1 cellular context compared by ENCODE assay signal in genomic region chr5:180810210-180811011, GRCh38.
TF ChIP-seq lines count a peak whose summit lies in the region.

No MANE protein-coding gene starts in this region.

TF ChIP-seq in HepG2, 621 proteins besides CTCF, POLR2A, EP300 and RAD21 (continued from another document and continues in another):
- TF ChIP-seq, protein P1, sequence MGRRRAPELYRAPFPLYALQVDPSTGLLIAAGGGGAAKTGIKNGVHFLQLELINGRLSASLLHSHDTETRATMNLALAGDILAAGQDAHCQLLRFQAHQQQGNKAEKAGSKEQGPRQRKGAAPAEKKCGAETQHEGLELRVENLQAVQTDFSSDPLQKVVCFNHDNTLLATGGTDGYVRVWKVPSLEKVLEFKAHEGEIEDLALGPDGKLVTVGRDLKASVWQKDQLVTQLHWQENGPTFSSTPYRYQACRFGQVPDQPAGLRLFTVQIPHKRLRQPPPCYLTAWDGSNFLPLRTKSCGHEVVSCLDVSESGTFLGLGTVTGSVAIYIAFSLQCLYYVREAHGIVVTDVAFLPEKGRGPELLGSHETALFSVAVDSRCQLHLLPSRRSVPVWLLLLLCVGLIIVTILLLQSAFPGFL (CRISPR knock-in tag; IDR thresholded peaks at IDR 0.05) = no peak
- 0 out of 2 replicates have a peak, but pooled peaks have one; percentile 53 for TF ChIP-seq ZNF589 (CRISPR knock-in tag; conservative IDR thresholded peaks at IDR 0.05)
- TF ChIP-seq, protein P2, sequence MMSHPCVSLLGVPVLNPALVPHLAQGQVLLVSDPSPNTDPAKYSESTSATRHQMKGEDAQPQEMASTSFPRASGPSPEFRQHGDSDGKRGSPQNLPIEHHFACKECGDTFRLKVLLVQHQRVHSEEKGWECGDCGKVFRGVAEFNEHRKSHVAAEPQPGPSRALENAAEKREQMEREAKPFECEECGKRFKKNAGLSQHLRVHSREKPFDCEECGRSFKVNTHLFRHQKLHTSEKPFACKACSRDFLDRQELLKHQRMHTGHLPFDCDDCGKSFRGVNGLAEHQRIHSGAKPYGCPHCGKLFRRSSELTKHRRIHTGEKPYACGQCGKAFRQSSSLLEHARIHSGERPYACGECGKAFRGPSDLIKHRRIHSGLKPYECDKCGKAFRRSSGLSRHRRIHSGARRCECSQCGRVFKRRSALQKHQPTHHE (CRISPR knock-in tag; IDR thresholded peaks at IDR 0.05; ENCODE audit: borderline replicate concordance) = peak; percentile 41; the same call in 1 of the 2 replicates
- TF ChIP-seq MIER2 (CRISPR knock-in tag; IDR thresholded peaks at IDR 0.05) = 0 out of 2 replicates have a peak, but pooled peaks have one; percentile 30
- TF ChIP-seq NPAS2 (CRISPR knock-in tag; IDR thresholded peaks at IDR 0.05; ENCODE audit: borderline replicate concordance) = no peak
- TF ChIP-seq, protein P3, sequence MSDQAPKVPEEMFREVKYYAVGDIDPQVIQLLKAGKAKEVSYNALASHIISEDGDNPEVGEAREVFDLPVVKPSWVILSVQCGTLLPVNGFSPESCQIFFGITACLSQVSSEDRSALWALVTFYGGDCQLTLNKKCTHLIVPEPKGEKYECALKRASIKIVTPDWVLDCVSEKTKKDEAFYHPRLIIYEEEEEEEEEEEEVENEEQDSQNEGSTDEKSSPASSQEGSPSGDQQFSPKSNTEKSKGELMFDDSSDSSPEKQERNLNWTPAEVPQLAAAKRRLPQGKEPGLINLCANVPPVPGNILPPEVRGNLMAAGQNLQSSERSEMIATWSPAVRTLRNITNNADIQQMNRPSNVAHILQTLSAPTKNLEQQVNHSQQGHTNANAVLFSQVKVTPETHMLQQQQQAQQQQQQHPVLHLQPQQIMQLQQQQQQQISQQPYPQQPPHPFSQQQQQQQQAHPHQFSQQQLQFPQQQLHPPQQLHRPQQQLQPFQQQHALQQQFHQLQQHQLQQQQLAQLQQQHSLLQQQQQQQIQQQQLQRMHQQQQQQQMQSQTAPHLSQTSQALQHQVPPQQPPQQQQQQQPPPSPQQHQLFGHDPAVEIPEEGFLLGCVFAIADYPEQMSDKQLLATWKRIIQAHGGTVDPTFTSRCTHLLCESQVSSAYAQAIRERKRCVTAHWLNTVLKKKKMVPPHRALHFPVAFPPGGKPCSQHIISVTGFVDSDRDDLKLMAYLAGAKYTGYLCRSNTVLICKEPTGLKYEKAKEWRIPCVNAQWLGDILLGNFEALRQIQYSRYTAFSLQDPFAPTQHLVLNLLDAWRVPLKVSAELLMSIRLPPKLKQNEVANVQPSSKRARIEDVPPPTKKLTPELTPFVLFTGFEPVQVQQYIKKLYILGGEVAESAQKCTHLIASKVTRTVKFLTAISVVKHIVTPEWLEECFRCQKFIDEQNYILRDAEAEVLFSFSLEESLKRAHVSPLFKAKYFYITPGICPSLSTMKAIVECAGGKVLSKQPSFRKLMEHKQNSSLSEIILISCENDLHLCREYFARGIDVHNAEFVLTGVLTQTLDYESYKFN (CRISPR knock-in tag; conservative IDR thresholded peaks at IDR 0.05) = peak; percentile 65
- no peak; the same call in 1 of the 2 replicates for TF ChIP-seq TGIF2 (CRISPR knock-in tag; IDR thresholded peaks at IDR 0.05)
- TF ChIP-seq, protein P4, sequence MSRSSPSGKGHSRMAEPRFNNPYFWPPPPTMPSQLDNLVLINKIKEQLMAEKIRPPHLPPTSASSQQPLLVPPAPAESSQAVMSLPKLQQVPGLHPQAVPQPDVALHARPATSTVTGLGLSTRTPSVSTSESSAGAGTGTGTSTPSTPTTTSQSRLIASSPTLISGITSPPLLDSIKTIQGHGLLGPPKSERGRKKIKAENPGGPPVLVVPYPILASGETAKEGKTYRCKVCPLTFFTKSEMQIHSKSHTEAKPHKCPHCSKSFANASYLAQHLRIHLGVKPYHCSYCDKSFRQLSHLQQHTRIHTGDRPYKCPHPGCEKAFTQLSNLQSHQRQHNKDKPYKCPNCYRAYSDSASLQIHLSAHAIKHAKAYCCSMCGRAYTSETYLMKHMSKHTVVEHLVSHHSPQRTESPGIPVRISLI (CRISPR knock-in tag; IDR thresholded peaks at IDR 0.05; ENCODE audit: borderline replicate concordance) = peak; percentile 44; the same call in 1 of the 2 replicates
- TF ChIP-seq KLF12 (CRISPR knock-in tag; IDR thresholded peaks at IDR 0.05; ENCODE audit: borderline replicate concordance) = no peak
- TF ChIP-seq GZF1 (CRISPR knock-in tag; IDR thresholded peaks at IDR 0.05) = peak; percentile 78
- TF ChIP-seq SKI (IDR thresholded peaks at IDR 0.05; ENCODE audit: partially characterized antibody) = no peak
- TF ChIP-seq DZIP1 (CRISPR knock-in tag; IDR thresholded peaks at IDR 0.05) = no peak
- TF ChIP-seq, protein P5, sequence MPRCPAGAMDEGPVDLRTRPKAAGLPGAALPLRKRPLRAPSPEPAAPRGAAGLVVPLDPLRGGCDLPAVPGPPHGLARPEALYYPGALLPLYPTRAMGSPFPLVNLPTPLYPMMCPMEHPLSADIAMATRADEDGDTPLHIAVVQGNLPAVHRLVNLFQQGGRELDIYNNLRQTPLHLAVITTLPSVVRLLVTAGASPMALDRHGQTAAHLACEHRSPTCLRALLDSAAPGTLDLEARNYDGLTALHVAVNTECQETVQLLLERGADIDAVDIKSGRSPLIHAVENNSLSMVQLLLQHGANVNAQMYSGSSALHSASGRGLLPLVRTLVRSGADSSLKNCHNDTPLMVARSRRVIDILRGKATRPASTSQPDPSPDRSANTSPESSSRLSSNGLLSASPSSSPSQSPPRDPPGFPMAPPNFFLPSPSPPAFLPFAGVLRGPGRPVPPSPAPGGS (CRISPR knock-in tag; IDR thresholded peaks at IDR 0.05) = no peak; the same call in none of the 2 replicates
- 0 out of 2 replicates have a peak, but pooled peaks have one; percentile 25 for TF ChIP-seq ZNF629 (CRISPR knock-in tag; conservative IDR thresholded peaks at IDR 0.05)
- TF ChIP-seq ZNF597 (CRISPR knock-in tag; IDR thresholded peaks at IDR 0.05) = no peak
- no peak for TF ChIP-seq ZKSCAN1 (IDR thresholded peaks at IDR 0.05; ENCODE audit: low read length)
- peak; percentile 85; the same call in 1 of the 2 replicates for TF ChIP-seq ZNF816 (CRISPR knock-in tag; IDR thresholded peaks at IDR 0.05; ENCODE audit: borderline replicate concordance)
- TF ChIP-seq MZF1 (CRISPR knock-in tag; IDR thresholded peaks at IDR 0.05; ENCODE audit: borderline replicate concordance) = no peak
- no peak for TF ChIP-seq ZNF251 (CRISPR knock-in tag; IDR thresholded peaks at IDR 0.05)
- TF ChIP-seq NCOA2 (CRISPR knock-in tag; IDR thresholded peaks at IDR 0.05) = peak; percentile 53
- no peak for TF ChIP-seq PRDM4 (CRISPR knock-in tag; IDR thresholded peaks at IDR 0.05; ENCODE audit: borderline replicate concordance)
- TF ChIP-seq, protein P6, sequence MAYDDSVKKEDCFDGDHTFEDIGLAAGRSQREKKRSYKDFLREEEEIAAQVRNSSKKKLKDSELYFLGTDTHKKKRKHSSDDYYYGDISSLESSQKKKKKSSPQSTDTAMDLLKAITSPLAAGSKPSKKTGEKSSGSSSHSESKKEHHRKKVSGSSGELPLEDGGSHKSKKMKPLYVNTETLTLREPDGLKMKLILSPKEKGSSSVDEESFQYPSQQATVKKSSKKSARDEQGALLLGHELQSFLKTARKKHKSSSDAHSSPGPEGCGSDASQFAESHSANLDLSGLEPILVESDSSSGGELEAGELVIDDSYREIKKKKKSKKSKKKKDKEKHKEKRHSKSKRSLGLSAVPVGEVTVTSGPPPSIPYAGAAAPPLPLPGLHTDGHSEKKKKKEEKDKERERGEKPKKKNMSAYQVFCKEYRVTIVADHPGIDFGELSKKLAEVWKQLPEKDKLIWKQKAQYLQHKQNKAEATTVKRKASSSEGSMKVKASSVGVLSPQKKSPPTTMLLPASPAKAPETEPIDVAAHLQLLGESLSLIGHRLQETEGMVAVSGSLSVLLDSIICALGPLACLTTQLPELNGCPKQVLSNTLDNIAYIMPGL (CRISPR knock-in tag; IDR thresholded peaks at IDR 0.05; ENCODE audit: borderline replicate concordance in 1 of 2, low read depth in 1 of 2) = peak; percentile 83 to 91
- no peak for TF ChIP-seq ZSCAN5A (CRISPR knock-in tag; IDR thresholded peaks at IDR 0.05; ENCODE audit: borderline replicate concordance)
- TF ChIP-seq DDIT3 (CRISPR knock-in tag; IDR thresholded peaks at IDR 0.05) = no peak
- no peak for TF ChIP-seq PTBP1 (IDR thresholded peaks at IDR 0.05; ENCODE audit: low read depth, low read length, poor library complexity, severe bottlenecking)
- TF ChIP-seq ZNF30 (CRISPR knock-in tag; IDR thresholded peaks at IDR 0.05) = 0 out of 2 replicates have a peak, but pooled peaks have one; percentile 79
- TF ChIP-seq, protein P7, sequence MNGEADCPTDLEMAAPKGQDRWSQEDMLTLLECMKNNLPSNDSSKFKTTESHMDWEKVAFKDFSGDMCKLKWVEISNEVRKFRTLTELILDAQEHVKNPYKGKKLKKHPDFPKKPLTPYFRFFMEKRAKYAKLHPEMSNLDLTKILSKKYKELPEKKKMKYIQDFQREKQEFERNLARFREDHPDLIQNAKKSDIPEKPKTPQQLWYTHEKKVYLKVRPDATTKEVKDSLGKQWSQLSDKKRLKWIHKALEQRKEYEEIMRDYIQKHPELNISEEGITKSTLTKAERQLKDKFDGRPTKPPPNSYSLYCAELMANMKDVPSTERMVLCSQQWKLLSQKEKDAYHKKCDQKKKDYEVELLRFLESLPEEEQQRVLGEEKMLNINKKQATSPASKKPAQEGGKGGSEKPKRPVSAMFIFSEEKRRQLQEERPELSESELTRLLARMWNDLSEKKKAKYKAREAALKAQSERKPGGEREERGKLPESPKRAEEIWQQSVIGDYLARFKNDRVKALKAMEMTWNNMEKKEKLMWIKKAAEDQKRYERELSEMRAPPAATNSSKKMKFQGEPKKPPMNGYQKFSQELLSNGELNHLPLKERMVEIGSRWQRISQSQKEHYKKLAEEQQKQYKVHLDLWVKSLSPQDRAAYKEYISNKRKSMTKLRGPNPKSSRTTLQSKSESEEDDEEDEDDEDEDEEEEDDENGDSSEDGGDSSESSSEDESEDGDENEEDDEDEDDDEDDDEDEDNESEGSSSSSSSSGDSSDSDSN (CRISPR knock-in tag; IDR thresholded peaks at IDR 0.05) = peak; percentile 92
- TF ChIP-seq ZNF10 (CRISPR knock-in tag; IDR thresholded peaks at IDR 0.05; ENCODE audit: borderline replicate concordance, low read depth) = no peak
- TF ChIP-seq NONO (IDR thresholded peaks at IDR 0.05) = no peak
- peak; percentile 88 for TF ChIP-seq NONO (CRISPR knock-in tag; conservative IDR thresholded peaks at IDR 0.05)
- TF ChIP-seq MBD4 (IDR thresholded peaks at IDR 0.05; ENCODE audit: borderline replicate concordance, low read length) = no peak
- TF ChIP-seq RORA (CRISPR knock-in tag; IDR thresholded peaks at IDR 0.05) = no peak
- TF ChIP-seq ZNF792 (CRISPR knock-in tag; IDR thresholded peaks at IDR 0.05) = no peak; the same call in 1 of the 2 replicates
- no peak for TF ChIP-seq MIXL1 (CRISPR knock-in tag; IDR thresholded peaks at IDR 0.05)
- TF ChIP-seq SAFB2 (CRISPR knock-in tag; IDR thresholded peaks at IDR 0.05; ENCODE audit: borderline replicate concordance, low read depth) = peak; percentile 80; the same call in 1 of the 2 replicates
- TF ChIP-seq FOXA3 (CRISPR knock-in tag; IDR thresholded peaks at IDR 0.05) = peak; percentile 7
- no peak for TF ChIP-seq IKZF4 (CRISPR knock-in tag; IDR thresholded peaks at IDR 0.05; ENCODE audit: borderline replicate concordance, low read depth, not compliant biosample characterization)
